8 cellular contexts compared by ENCODE assay signal in the genomic region with DNA sequence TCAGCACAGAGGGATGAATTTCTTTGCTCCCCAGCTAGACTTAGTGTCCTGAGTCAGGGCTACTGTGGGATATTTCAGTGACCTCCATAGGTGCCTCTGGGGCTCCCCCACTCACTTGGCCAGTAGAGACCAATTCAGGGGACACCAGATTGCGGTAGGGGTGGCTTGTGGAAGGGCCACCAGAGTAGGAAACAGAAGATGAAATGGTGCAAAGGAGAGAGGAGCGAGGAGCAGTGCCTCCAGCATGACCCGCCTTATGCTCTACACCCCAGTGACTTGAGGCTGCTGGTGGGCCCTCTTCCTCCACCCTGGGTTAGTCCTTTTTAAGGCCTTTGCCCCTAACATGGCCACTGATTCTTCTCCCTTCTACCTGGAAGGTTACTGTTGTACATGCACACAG. TPM values are rescaled to one million over a fixed set of nuclear protein-coding genes. Genes with fewer than 3 reads are reported as not detected.
DNase-seq lines count a peak whose midpoint lies in the region; ATAC-seq, FAIRE-seq and TF ChIP-seq lines count a peak whose summit lies in the region.

No MANE protein-coding gene starts in this region.

- peak overlapping the region; percentile 93 for H3K27ac Mint-ChIP-seq in activated naive CD4-positive, alpha-beta T cell treated with anti-CD3 and anti-CD28 coated beads, Interleukin-2, amount 50 U/mL, for 24 hours
- peak overlapping the region; percentile 96 for H3K27ac Mint-ChIP-seq in activated naive CD8-positive, alpha-beta T cell treated with anti-CD3 and anti-CD28 coated beads, Interleukin-2, amount 10 ng/mL, durations not matched to agents 7 days and 5 days

- no peaks in the 10 kb centered on the region for H3K27me3 Mint-ChIP-seq in activated naive CD4-positive, alpha-beta T cell treated with anti-CD3 and anti-CD28 coated beads, Interleukin-2, amount 50 U/mL, for 24 hours
- H3K27me3 Mint-ChIP-seq in activated naive CD8-positive, alpha-beta T cell treated with anti-CD3 and anti-CD28 coated beads, Interleukin-2, amount 10 ng/mL, durations not matched to agents 7 days and 5 days = no peaks in the 10 kb centered on the region

- H3K36me3 Mint-ChIP-seq in activated naive CD4-positive, alpha-beta T cell treated with anti-CD3 and anti-CD28 coated beads, Interleukin-2, amount 50 U/mL, for 24 hours = peaks cover 29% of the 10 kb centered on the region
- peaks cover 23% of the 10 kb centered on the region for H3K36me3 Mint-ChIP-seq in activated naive CD8-positive, alpha-beta T cell treated with anti-CD3 and anti-CD28 coated beads, Interleukin-2, amount 10 ng/mL, durations not matched to agents 7 days and 5 days

- no peak for TF ChIP-seq POLR2A in H54 (IDR thresholded peaks at IDR 0.05; ENCODE audit: low read depth, low read length)

- POLR2A ChIA-PET in activated naive CD8-positive, alpha-beta T cell treated with anti-CD3 and anti-CD28 coated beads, Interleukin-2, amount 10 ng/mL, durations not matched to agents 7 days and 5 days (lab: Charles Lee) = interaction anchor here (0.9 to 2.8 kb wide), 7 partner anchors 23 to 465 kb away, joined by 3 to 17 read pairs (median 7); a partner anchor contains a TSS

- FAIRE-seq in H54 (lab: Jason Lieb, UNC) = no peak

- H3K4me3 Mint-ChIP-seq in activated naive CD4-positive, alpha-beta T cell treated with anti-CD3 and anti-CD28 coated beads, Interleukin-2, amount 50 U/mL, for 24 hours = peak overlapping the region; percentile 98
- peak overlapping the region; percentile 97 for H3K4me3 Mint-ChIP-seq in activated naive CD8-positive, alpha-beta T cell treated with anti-CD3 and anti-CD28 coated beads, Interleukin-2, amount 10 ng/mL, durations not matched to agents 7 days and 5 days

- DNase-seq in activated naive CD4-positive, alpha-beta T cell treated with Interleukin-2 at 50 U/mL for 16 hours = no peak
- DNase-seq in activated naive CD8-positive, alpha-beta T cell treated with anti-CD3 and anti-CD28 coated beads, Interleukin-2, amount 10 ng/mL, durations not matched to agents 7 days and 5 days = no peak
- DNase-seq in mesenteric fat pad (ENCODE audit: low spot score) = peak; percentile 69
- DNase-seq in AG08396 (ENCODE audit: low spot score) = no peak
- DNase-seq in medulla oblongata (ENCODE audit: extremely low spot score) = no peak
- DNase-seq in H54 (ENCODE audit: insufficient read length, low spot score) = no peak
- DNase-seq in NCI-H2107 (lab: John Stamatoyannopoulos, UW) = no peak

- no peak for ATAC-seq in activated naive CD8-positive, alpha-beta T cell treated with anti-CD3 and anti-CD28 coated beads, Interleukin-2, amount 10 ng/mL, durations not matched to agents 7 days and 5 days (ENCODE audit: low read depth)

- no peaks in the 10 kb centered on the region for H3K9me3 Mint-ChIP-seq in activated naive CD4-positive, alpha-beta T cell treated with anti-CD3 and anti-CD28 coated beads, Interleukin-2, amount 50 U/mL, for 24 hours
- no peaks in the 10 kb centered on the region for H3K9me3 Mint-ChIP-seq in activated naive CD8-positive, alpha-beta T cell treated with anti-CD3 and anti-CD28 coated beads, Interleukin-2, amount 10 ng/mL, durations not matched to agents 7 days and 5 days

- peaks cover 64% of the 10 kb centered on the region for H3K4me1 Mint-ChIP-seq in activated naive CD4-positive, alpha-beta T cell treated with anti-CD3 and anti-CD28 coated beads, Interleukin-2, amount 50 U/mL, for 24 hours
- H3K4me1 Mint-ChIP-seq in activated naive CD8-positive, alpha-beta T cell treated with anti-CD3 and anti-CD28 coated beads, Interleukin-2, amount 10 ng/mL, durations not matched to agents 7 days and 5 days = peaks cover 53% of the 10 kb centered on the region

RNA-seq across cellular contexts. Expression of a gene that starts 2.5 kb away (rescaled TPM):
- total RNA-seq in activated naive CD8-positive, alpha-beta T cell treated with anti-CD3 and anti-CD28 coated beads, Interleukin-2, amount 10 ng/mL, durations not matched to agents 7 days and 5 days = 10 to 100 TPM; 38.2 to 42.5 TPM
- 23.3 TPM for total RNA-seq in mesenteric fat pad

RNA-seq across cellular contexts. Expression of a gene that starts 15.2 kb away (rescaled TPM):
- total RNA-seq in activated naive CD8-positive, alpha-beta T cell treated with anti-CD3 and anti-CD28 coated beads, Interleukin-2, amount 10 ng/mL, durations not matched to agents 7 days and 5 days = 100 to 1,000 TPM; 209 to 215 TPM
- total RNA-seq in mesenteric fat pad = 16.2 TPM

Comparison
In these comparisons a context has a peak if more than half of its experiments do, and no peak if none do; other contexts are left out.
1. RNA of a gene that starts 15.2 kb away (total RNA-seq): 209 to 215 TPM in activated naive CD8-positive, alpha-beta T cell treated with anti-CD3 and anti-CD28 coated beads, Interleukin-2, amount 10 ng/mL, durations not matched to agents 7 days and 5 days; 16.2 TPM in mesenteric fat pad (single experiment); every median in the first group is over 10 times any median in the second.